In genomic region chr2:193463016-193463415, GRCh38 we compare ENCODE assay signal across 23 cellular contexts.
DNase-seq lines count a peak whose midpoint lies in the region; ATAC-seq, FAIRE-seq and TF ChIP-seq lines count a peak whose summit lies in the region.
"Had no signal": no experiment of that assay in that cellular context is flagged by ENCODE, and none has a peak within 500 bp of the region (broad histone marks: within the 10 kb centered on the region; RNA-seq: fewer than 3 reads in every experiment).

No MANE protein-coding gene starts in this region.

- POLR2A ChIA-PET in HepG2 (lab: Yijun Ruan, JAX) = no interaction called here

- TF ChIP-seq EP300 in HepG2 (IDR thresholded peaks at IDR 0.05; ENCODE audit: low read depth in 2 of 2, low read length in 2 of 2) (no peak), HepG2 (CRISPR knock-in tag; IDR thresholded peaks at IDR 0.05; ENCODE audit: borderline replicate concordance) (no peak)

- H3K9ac ChIP-seq in HepG2 (ENCODE audit: insufficient read depth, low read depth, low read length) (no peak overlapping the region), adipocyte (ENCODE audit: low read length) (no peak overlapping the region)

- H2AFZ ChIP-seq in HepG2 (ENCODE audit: low read length) = no peak overlapping the region

- H3K27ac ChIP-seq in HepG2 (ENCODE audit: extremely low read length, insufficient read depth, low read length) (no peak overlapping the region), right lobe of liver (no peak overlapping the region)
- H3K27ac ChIP-seq: SJSA1 had no signal

- in situ Hi-C loops in HepG2 (cut with HindIII; ENCODE audit: extremely low pct_ligation_motif_present, low pct_unique_long_range_greater_than_20kb) = no loop called here

- H3K9me3 ChIP-seq in HepG2 (ENCODE audit: low read length) = no peaks in the 10 kb centered on the region
- H3K9me3 ChIP-seq in right lobe of liver = no peaks in the 10 kb centered on the region
- peaks cover 4% of the 10 kb centered on the region for H3K9me3 ChIP-seq in adipocyte (ENCODE audit: control insufficient read depth, low read length)
- H3K9me3 ChIP-seq: BE2C, Caco-2, MG63, SJSA1 had no signal

- H3K4me2 ChIP-seq in HepG2 (ENCODE audit: low read depth, low read length) = no peak overlapping the region

- H3K4me1 ChIP-seq in HepG2 (ENCODE audit: insufficient read depth, low read length) (peaks cover 12% of the 10 kb centered on the region), right lobe of liver (peaks cover 0 to 21% (median 10%) of the 10 kb centered on the region in 4 donors), adipocyte (ENCODE audit: control insufficient read depth, insufficient read depth, low read length) (peaks cover 12% of the 10 kb centered on the region)
- H3K4me1 ChIP-seq: BE2C, SJSA1 had no signal

- H3K27me3 ChIP-seq in HepG2 (ENCODE audit: control insufficient read depth in 1 of 2, insufficient read depth in 2 of 2, low read length in 2 of 2) (no peaks in the 10 kb centered on the region), right lobe of liver (no peaks in the 10 kb centered on the region), adipocyte (replicated peaks; ENCODE audit: control insufficient read depth, insufficient read depth, low read length) (no peaks in the 10 kb centered on the region)
- H3K27me3 ChIP-seq: BE2C, MG63, SJSA1 had no signal

- no TSS peak for BruUV-seq in HepG2 (replicated peaks; lab: Mats Ljungman, UMichigan)

- H3K36me3 ChIP-seq in HepG2 (replicated peaks in 1 of 2; ENCODE audit: control insufficient read depth in 1 of 2, insufficient read depth in 2 of 2, low read length in 2 of 2) = no peaks in the 10 kb centered on the region
- no peaks in the 10 kb centered on the region for H3K36me3 ChIP-seq in right lobe of liver
- no peaks in the 10 kb centered on the region for H3K36me3 ChIP-seq in adipocyte (ENCODE audit: control insufficient read depth, insufficient read depth, low read length, severe bottlenecking)
- H3K36me3 ChIP-seq: BE2C, MG63, SJSA1 had no signal

- H3K4me3 ChIP-seq in HepG2 (replicated peaks in 1 of 3; ENCODE audit: insufficient read depth in 1 of 3, low read depth in 2 of 3, low read length in 3 of 3) (no peak overlapping the region), right lobe of liver (no peak overlapping the region), adipocyte (ENCODE audit: low read length) (no peak overlapping the region)
- H3K4me3 ChIP-seq: MG63, SJSA1 had no signal

- intact Hi-C loops in HepG2 (cut with micrococcal nuclease; ENCODE audit: unreplicated experiment) (no loop called here), right lobe of liver (cut with DNase I) (no loop called here)

- CTCF ChIA-PET in HepG2 (lab: Yijun Ruan, JAX; ENCODE audit: low intra/inter-chr PET ratio, low total read pairs) = no interaction called here

- TF ChIP-seq POLR2A in HepG2 (IDR thresholded peaks at IDR 0.05; ENCODE audit: insufficient read depth in 1 of 2, low read depth in 2 of 2, low read length in 2 of 2) = no peak
- TF ChIP-seq POLR2A in right lobe of liver (IDR thresholded peaks at IDR 0.05) = no peak

- WGBS in HepG2 (ENCODE audit: low lambda C conversion rate) = 68% methylated on average over 3 of the region's 3 CpGs
- 82% methylated on average over 2 of the region's 3 CpGs for WGBS in right lobe of liver (ENCODE audit: insufficient coverage, low coverage, low lambda C conversion rate, missing lambda C conversion rate)

- no peak for FAIRE-seq in HepG2 (lab: Jason Lieb, UNC)
- FAIRE-seq: GM12892 had no signal

- TF ChIP-seq RAD21 in HepG2 (CRISPR knock-in tag; IDR thresholded peaks at IDR 0.05) = no peak

- no peaks in the 10 kb centered on the region for H4K20me1 ChIP-seq in HepG2 (ENCODE audit: insufficient read depth, low read length)

- no peak for DNase-seq in HepG2 (ENCODE audit: low spot score)
- DNase-seq in right lobe of liver = no peak
- DNase-seq in adipocyte (ENCODE audit: low read depth) = peak; percentile 27
- peak; percentile 8 for DNase-seq in myocyte (ENCODE audit: low read depth)
- no peak for DNase-seq in SKM-1 (lab: John Stamatoyannopoulos, UW; ENCODE audit: unreplicated experiment)
- no peak for DNase-seq in GM20000 (ENCODE audit: low spot score)
- no peak for DNase-seq in stimulated activated CD4-positive, alpha-beta T cell treated with anti-CD3 and anti-CD28 coated beads, Interleukin-12 subunit alpha, Interleukin-12 subunit beta, amount 100 ng/mL, for 4 hours
- DNase-seq: 8988T; BE2C; Caco-2; CD4-positive, CD25-positive, alpha-beta regulatory T cell; DMS153; GF-D8; HFFc6; IMR-90; MG63; NCI-H1048; NCI-H1436 treated with DMSO at 0.1 percent for 48 hours; NCI-H2029; NCI-H526 had no signal

- H3K79me2 ChIP-seq in HepG2 (ENCODE audit: insufficient read depth, low read length) = no peaks in the 10 kb centered on the region

- TF ChIP-seq CTCF in HepG2 (CRISPR knock-in tag; IDR thresholded peaks at IDR 0.05) (no peak), right lobe of liver (IDR thresholded peaks at IDR 0.05) (no peak), GM20000 (IDR thresholded peaks at IDR 0.05; ENCODE audit: extremely low read depth, missing control alignments) (no peak)

- ATAC-seq in HepG2 (no peak), right lobe of liver (no peak), GM19455 (IDR thresholded peaks at IDR 0.05; ENCODE audit: unreplicated experiment) (no peak)

TF ChIP-seq in HepG2, 621 proteins besides CTCF, POLR2A, EP300 and RAD21:
- peak; percentile 17 to 37; a peak in 2 of 4 replicates for TF ChIP-seq MAFK (conservative IDR thresholded peaks at IDR 0.05 in 1 of 2, IDR thresholded peaks at IDR 0.05 in 1 of 2; ENCODE audit: low read length in 2 of 2)
- TF ChIP-seq EZH2 (conservative IDR thresholded peaks at IDR 0.05; ENCODE audit: low read depth, low read length) = no peak
- TF ChIP-seq ZNF660 (CRISPR knock-in tag; IDR thresholded peaks at IDR 0.05; ENCODE audit: borderline replicate concordance, low read depth) = no peak

Comparison
In these comparisons a context has a peak if more than half of its experiments do, and no peak if none do; other contexts are left out.
1. DNase-seq: peak in adipocyte (single experiment) and myocyte (single experiment); none in HepG2 (single experiment), right lobe of liver (0 of 3), SKM-1 (single experiment), GM20000 (single experiment) and stimulated activated CD4-positive, alpha-beta T cell treated with anti-CD3 and anti-CD28 coated beads, Interleukin-12 subunit alpha, Interleukin-12 subunit beta, amount 100 ng/mL, for 4 hours (single experiment).